Comparison of ENCODE assay signal across 8 cellular contexts in genomic region chr6:149060985-149061760, GRCh38.
DNase-seq lines count a peak whose midpoint lies in the region; ATAC-seq, FAIRE-seq and TF ChIP-seq lines count a peak whose summit lies in the region.

No MANE protein-coding gene starts in this region.

- H3K4me3 Mint-ChIP-seq in brain, result no peak overlapping the region
- H3K4me3 Mint-ChIP-seq in nephron progenitor cell, result no peak overlapping the region

- H3K36me3 Mint-ChIP-seq in brain (no peaks in the 10 kb centered on the region), nephron progenitor cell (ENCODE audit: low read depth) (no peaks in the 10 kb centered on the region)

- H3K9me3 Mint-ChIP-seq in brain, result peaks cover 0 to 3% (median 0%) of the 10 kb centered on the region in 5 experiments
- no peaks in the 10 kb centered on the region for H3K9me3 Mint-ChIP-seq in nephron progenitor cell

- H3K4me1 ChIP-seq in HAP-1, result no peaks in the 10 kb centered on the region

- no peaks in the 10 kb centered on the region for H3K36me3 ChIP-seq in HAP-1 (replicated peaks)

- no peak for TF ChIP-seq CTCF in brain (conservative IDR thresholded peaks at IDR 0.05)
- TF ChIP-seq CTCF in nephron progenitor cell (IDR thresholded peaks at IDR 0.05), result no peak

- H3K27ac Mint-ChIP-seq in brain (peak overlapping the region in 3 of 5 experiments; percentile 50 to 79 (median 64)), nephron progenitor cell (peak overlapping the region; percentile 85)

- DNase-seq in HAP-1 (ENCODE audit: low spot score in 2 of 2) (peak; percentile 4 to 54), NCI-H2227 treated with DMSO at 0.1 percent for 48 hours (lab: John Stamatoyannopoulos, UW) (peak; percentile 40), nephron progenitor cell (no peak), HTR-8/SVneo (ENCODE audit: insufficient read length, low spot score) (no peak)

- peaks cover 59% of the 10 kb centered on the region for H3K4me1 Mint-ChIP-seq in brain
- peaks cover 64% of the 10 kb centered on the region for H3K4me1 Mint-ChIP-seq in nephron progenitor cell

- ATAC-seq in HG03378 (IDR thresholded peaks at IDR 0.05; ENCODE audit: unreplicated experiment) (no peak), HG03354 (IDR thresholded peaks at IDR 0.05; ENCODE audit: poor library complexity, severe bottlenecking, unreplicated experiment) (no peak), GM21423 (IDR thresholded peaks at IDR 0.05; ENCODE audit: unreplicated experiment) (no peak)

- H3K27me3 Mint-ChIP-seq in brain, result no peaks in the 10 kb centered on the region
- peaks cover 7% of the 10 kb centered on the region for H3K27me3 Mint-ChIP-seq in nephron progenitor cell (ENCODE audit: low read depth, poor library complexity)

- H3K27me3 ChIP-seq in HAP-1 (ENCODE audit: low read depth), result no peaks in the 10 kb centered on the region

- FAIRE-seq in HTR-8/SVneo (lab: Jason Lieb, UNC), result no peak

- H3K4me3 ChIP-seq in HAP-1, result no peak overlapping the region

- in situ Hi-C loops in HAP-1 (cut with MboI; ENCODE audit: low sequenced_read_pairs), result loop anchor here (25.0 kb wide), 1 partner anchor 851 kb away; the partner anchor contains the start of gene RAET1G

- H3K9me3 ChIP-seq in HAP-1, result no peaks in the 10 kb centered on the region

Comparison
In these comparisons a context has a peak if more than half of its experiments do, and no peak if none do; other contexts are left out.
1. DNase-seq: peak in HAP-1 (2 of 2) and NCI-H2227 treated with DMSO at 0.1 percent for 48 hours (single experiment); none in nephron progenitor cell (single experiment) and HTR-8/SVneo (single experiment).